In the genomic region with DNA sequence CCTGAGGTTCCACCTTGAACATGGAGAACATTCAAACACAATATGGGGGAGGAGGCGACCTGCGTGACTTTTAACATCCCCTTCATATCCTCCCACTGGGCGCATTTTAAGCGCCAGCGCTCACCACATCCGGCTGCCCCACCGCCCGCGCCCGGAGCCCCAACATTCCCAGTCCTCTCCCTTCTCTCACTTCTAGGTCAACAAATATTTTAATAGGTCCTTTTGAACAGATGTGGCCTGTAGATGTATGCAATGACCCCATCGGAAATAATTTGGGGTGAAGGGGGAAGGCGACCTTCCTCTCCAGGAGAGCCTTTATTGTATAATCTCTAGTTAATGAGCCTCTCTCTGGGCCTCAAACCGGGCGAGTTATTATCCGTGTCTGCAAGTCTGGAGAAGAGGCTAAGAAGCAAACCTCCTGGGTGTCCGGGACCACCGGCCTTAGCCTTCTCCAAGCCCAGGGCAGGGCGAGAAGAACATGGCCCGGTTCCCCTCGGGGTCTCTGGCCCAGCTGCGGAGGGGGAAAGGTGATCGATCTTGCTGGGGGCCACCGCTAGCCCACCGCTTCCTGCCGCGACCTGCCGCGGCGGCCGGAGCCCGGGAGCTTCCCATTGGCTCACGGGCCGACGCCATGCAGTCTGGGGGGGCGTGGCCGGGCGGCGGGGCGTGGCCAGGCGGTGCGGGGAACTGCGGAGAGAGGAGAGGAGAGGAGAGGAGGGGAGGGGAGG, we compare ENCODE assay signal across 8 cellular contexts.
DNase-seq lines count a peak whose midpoint lies in the region; ATAC-seq, FAIRE-seq and TF ChIP-seq lines count a peak whose summit lies in the region.

No MANE protein-coding gene starts in this region.

- peak; percentile 62 for ATAC-seq in GM19025 (IDR thresholded peaks at IDR 0.05; ENCODE audit: low read depth, unreplicated experiment)
- ATAC-seq in GM18520 (IDR thresholded peaks at IDR 0.05; ENCODE audit: unreplicated experiment): no peak

- no peaks in the 10 kb centered on the region for H4K20me1 ChIP-seq in smooth muscle cell (ENCODE audit: low read depth)

- H3F3A ChIP-seq in smooth muscle cell (ENCODE audit: low read depth): peaks cover 9% of the 10 kb centered on the region

- peak overlapping the region; percentile 82 for H3K9ac ChIP-seq in smooth muscle cell (ENCODE audit: low read depth)

- peak overlapping the region; percentile 87 for H2AFZ ChIP-seq in smooth muscle cell (ENCODE audit: low read depth)

- FAIRE-seq in bronchial epithelial cell (lab: Jason Lieb, UNC): no peak

- H3K79me2 ChIP-seq in smooth muscle cell (ENCODE audit: low read depth): no peaks in the 10 kb centered on the region

- H3K27me3 ChIP-seq in bronchial epithelial cell (ENCODE audit: control insufficient read depth, insufficient read depth, low read length): no peaks in the 10 kb centered on the region
- no peaks in the 10 kb centered on the region for H3K27me3 ChIP-seq in smooth muscle cell (ENCODE audit: low read depth)

- 9% methylated on average over 37 of the region's 42 CpGs for WGBS in smooth muscle cell (ENCODE audit: low lambda C conversion rate)

- H3K27ac Mint-ChIP-seq in immature natural killer cell: peak overlapping the region in 3 of 6 donors; percentile 3 to 55 (median 49)

- peaks cover 19% of the 10 kb centered on the region for H3K4me1 ChIP-seq in smooth muscle cell (ENCODE audit: low read depth)

- no peaks in the 10 kb centered on the region for H3K36me3 ChIP-seq in bronchial epithelial cell (ENCODE audit: control insufficient read depth, insufficient read depth, low read length)
- H3K36me3 ChIP-seq in smooth muscle cell (ENCODE audit: low read depth): no peaks in the 10 kb centered on the region

- no peaks in the 10 kb centered on the region for H3K36me3 Mint-ChIP-seq in immature natural killer cell

- H3K9me3 Mint-ChIP-seq in immature natural killer cell: peaks cover 0 to under 1% (median 0%) of the 10 kb centered on the region in 6 donors

- H3K4me3 Mint-ChIP-seq in immature natural killer cell: peak overlapping the region; percentile 67 to 84 (median 80)

- peaks cover 17 to 19% of the 10 kb centered on the region in 2 donors for H3K4me1 Mint-ChIP-seq in immature natural killer cell

- H3K4me2 ChIP-seq in smooth muscle cell: peak overlapping the region; percentile 99

- H3K27ac ChIP-seq in smooth muscle cell (ENCODE audit: low read depth): peak overlapping the region; percentile 96

- H3K9me3 ChIP-seq in smooth muscle cell (replicated peaks; ENCODE audit: low read depth): no peaks in the 10 kb centered on the region

- peak; percentile 65 for DNase-seq in HS-27A (ENCODE audit: low read depth)
- DNase-seq in UCSD-AML1 (lab: John Stamatoyannopoulos, UW; ENCODE audit: unreplicated experiment): peak; percentile 81
- peak; percentile 47 for DNase-seq in bronchial epithelial cell (ENCODE audit: low read depth)
- peak; percentile 44 to 61 (median 59) for DNase-seq in immature natural killer cell
- peak; percentile 65 for DNase-seq in smooth muscle cell (lab: John Stamatoyannopoulos, UW; ENCODE audit: unreplicated experiment)
- DNase-seq in NCI-H2029 treated with DMSO at 0.1 percent for 48 hours (lab: John Stamatoyannopoulos, UW): no peak

- H3K4me3 ChIP-seq in bronchial epithelial cell (ENCODE audit: low read depth, low read length): peak overlapping the region; percentile 92
- peak overlapping the region; percentile 81 for H3K4me3 ChIP-seq in smooth muscle cell

- peaks cover 6 to 17% (median 11%) of the 10 kb centered on the region in 3 donors for H3K27me3 Mint-ChIP-seq in immature natural killer cell (ENCODE audit: low read depth in 3 of 3)

- TF ChIP-seq CTCF in bronchial epithelial cell (IDR thresholded peaks at IDR 0.05; ENCODE audit: insufficient read depth, low read length, severe bottlenecking) (no peak), smooth muscle cell (IDR thresholded peaks at IDR 0.05; ENCODE audit: borderline replicate concordance, insufficient read depth, poor library complexity, severe bottlenecking) (no peak)
